Comparison of ENCODE assay signal across 15 cellular contexts in genomic region chr7:29457565-29457971, GRCh38.
DNase-seq lines count a peak whose midpoint lies in the region; ATAC-seq and TF ChIP-seq lines count a peak whose summit lies in the region.
"Had no signal": no experiment of that assay in that cellular context is flagged by ENCODE, and none has a peak within 500 bp of the region (broad histone marks: within the 10 kb centered on the region; RNA-seq: fewer than 3 reads in every experiment).

No MANE protein-coding gene starts in this region.

- no peak for TF ChIP-seq CTCF in HFFc6 (IDR thresholded peaks at IDR 0.05)
- TF ChIP-seq CTCF in brain (conservative IDR thresholded peaks at IDR 0.05) = no peak

- H3K27me3 Mint-ChIP-seq in HFFc6 (ENCODE audit: insufficient read depth) (peaks cover 8% of the 10 kb centered on the region), brain (no peaks in the 10 kb centered on the region)
- H3K27me3 Mint-ChIP-seq in natural killer cell treated with Interleukin-12 subunit alpha and Interleukin-12 subunit beta and Interleukin-15 and Interleukin-18, amount 100 ng/mL, for 72 hours = no peaks in the 10 kb centered on the region
- H3K27me3 Mint-ChIP-seq: activated CD8-positive, alpha-beta T cell treated with anti-CD3 and anti-CD28 coated beads for 36 hours; memory B cell had no signal

- H3K4me1 Mint-ChIP-seq in HFFc6 (ENCODE audit: low read depth) (peaks cover 31% of the 10 kb centered on the region), brain (peaks cover 40% of the 10 kb centered on the region)
- no peaks in the 10 kb centered on the region for H3K4me1 Mint-ChIP-seq in natural killer cell treated with Interleukin-12 subunit alpha and Interleukin-12 subunit beta and Interleukin-15 and Interleukin-18, amount 100 ng/mL, for 72 hours (ENCODE audit: low read depth in 2 of 2)
- H3K4me1 Mint-ChIP-seq: memory B cell had no signal

- no peak for TF ChIP-seq POLR2A in GM18505 (IDR thresholded peaks at IDR 0.05; ENCODE audit: borderline replicate concordance, extremely low read depth, insufficient read depth, insufficient read length)

- H3K27ac Mint-ChIP-seq in HFFc6 (peak overlapping the region; percentile 33), brain (peak overlapping the region in 4 of 5 experiments; percentile 52 to 92 (median 74))
- no peak overlapping the region for H3K27ac Mint-ChIP-seq in natural killer cell treated with Interleukin-12 subunit alpha and Interleukin-12 subunit beta and Interleukin-15 and Interleukin-18, amount 100 ng/mL, for 72 hours
- H3K27ac Mint-ChIP-seq: activated CD8-positive, alpha-beta T cell treated with anti-CD3 and anti-CD28 coated beads for 36 hours; memory B cell had no signal

- no peak for ATAC-seq in GM18505 (IDR thresholded peaks at IDR 0.05; ENCODE audit: unreplicated experiment)
- ATAC-seq in natural killer cell treated with Interleukin-12 subunit alpha and Interleukin-12 subunit beta and Interleukin-15 and Interleukin-18, amount 100 ng/mL, for 72 hours = no peak
- ATAC-seq: activated CD8-positive, alpha-beta T cell treated with anti-CD3 and anti-CD28 coated beads for 36 hours had no signal

- H3K9me3 Mint-ChIP-seq in HFFc6 (no peaks in the 10 kb centered on the region), brain (no peaks in the 10 kb centered on the region)
- H3K9me3 Mint-ChIP-seq in natural killer cell treated with Interleukin-12 subunit alpha and Interleukin-12 subunit beta and Interleukin-15 and Interleukin-18, amount 100 ng/mL, for 72 hours = no peaks in the 10 kb centered on the region
- H3K9me3 Mint-ChIP-seq: activated CD8-positive, alpha-beta T cell treated with anti-CD3 and anti-CD28 coated beads for 36 hours; memory B cell had no signal

- H3K4me3 Mint-ChIP-seq in HFFc6 (peak overlapping the region; percentile 51), brain (peak overlapping the region in 2 of 5 experiments; percentile 52 to 56)
- no peak overlapping the region for H3K4me3 Mint-ChIP-seq in natural killer cell treated with Interleukin-12 subunit alpha and Interleukin-12 subunit beta and Interleukin-15 and Interleukin-18, amount 100 ng/mL, for 72 hours
- H3K4me3 Mint-ChIP-seq: activated CD8-positive, alpha-beta T cell treated with anti-CD3 and anti-CD28 coated beads for 36 hours; memory B cell had no signal

- DNase-seq in A172 (ENCODE audit: low spot score) (peak; percentile 27), HFFc6 (peak; percentile 50), medulla oblongata (ENCODE audit: extremely low spot score) (peak; percentile 84), HuH-7.5 (ENCODE audit: low spot score) (no peak), HK-2 (ENCODE audit: unreplicated experiment) (no peak)
- DNase-seq in natural killer cell treated with Interleukin-12 subunit alpha and Interleukin-12 subunit beta and Interleukin-15 and Interleukin-18, amount 100 ng/mL, for 72 hours (ENCODE audit: low spot score) = no peak
- DNase-seq: activated CD8-positive, alpha-beta T cell treated with anti-CD3 and anti-CD28 coated beads for 36 hours; activated naive CD4-positive, alpha-beta T cell; AML-193; NCI-H2029 treated with DMSO at 0.1 percent for 48 hours; PC-9; transverse colon had no signal

- no peaks in the 10 kb centered on the region for H3K36me3 Mint-ChIP-seq in HFFc6 (ENCODE audit: low read depth)
- no peaks in the 10 kb centered on the region for H3K36me3 Mint-ChIP-seq in brain
- no peaks in the 10 kb centered on the region for H3K36me3 Mint-ChIP-seq in natural killer cell treated with Interleukin-12 subunit alpha and Interleukin-12 subunit beta and Interleukin-15 and Interleukin-18, amount 100 ng/mL, for 72 hours
- H3K36me3 Mint-ChIP-seq: memory B cell had no signal

Comparison
In these comparisons a context has a peak if more than half of its experiments do, and no peak if none do; other contexts are left out.
1. DNase-seq: peak in A172 (single experiment), HFFc6 (single experiment) and medulla oblongata (single experiment); none in HuH-7.5 (single experiment), natural killer cell treated with Interleukin-12 subunit alpha and Interleukin-12 subunit beta and Interleukin-15 and Interleukin-18, amount 100 ng/mL, for 72 hours (single experiment) and HK-2 (single experiment).
2. H3K27ac Mint-ChIP-seq: peak in HFFc6 (single experiment) and brain (4 of 5); none in natural killer cell treated with Interleukin-12 subunit alpha and Interleukin-12 subunit beta and Interleukin-15 and Interleukin-18, amount 100 ng/mL, for 72 hours (0 of 2).